Comparison of ENCODE assay signal across 15 cellular contexts in genomic region chr5:8949908-8950307, GRCh38.
DNase-seq lines count a peak whose midpoint lies in the region; ATAC-seq, FAIRE-seq and TF ChIP-seq lines count a peak whose summit lies in the region.
"Had no signal": no experiment of that assay in that cellular context is flagged by ENCODE, and none has a peak within 500 bp of the region (broad histone marks: within the 10 kb centered on the region; RNA-seq: fewer than 3 reads in every experiment).

No MANE protein-coding gene starts in this region.

- ATAC-seq in GM19397 (IDR thresholded peaks at IDR 0.05; ENCODE audit: unreplicated experiment) (peak; percentile 93), HG02852 (IDR thresholded peaks at IDR 0.05; ENCODE audit: unreplicated experiment) (peak; percentile 89), HG03521 (IDR thresholded peaks at IDR 0.05; ENCODE audit: unreplicated experiment) (peak; percentile 98), esophagus mucosa (no peak)
- no peak for ATAC-seq in stimulated activated naive CD8-positive, alpha-beta T cell treated with anti-CD3 and anti-CD28 coated beads, Interleukin-15, amount 100 ng/mL, for 72 hours
- ATAC-seq: right cardiac atrium had no signal

- no peaks in the 10 kb centered on the region for H3K9me3 ChIP-seq in smooth muscle cell (replicated peaks; ENCODE audit: low read depth)

- no peaks in the 10 kb centered on the region for H3K27me3 ChIP-seq in smooth muscle cell (ENCODE audit: low read depth)

- H3K79me2 ChIP-seq in smooth muscle cell (ENCODE audit: low read depth), result no peaks in the 10 kb centered on the region

- H3K9me3 Mint-ChIP-seq in stimulated activated naive CD8-positive, alpha-beta T cell treated with anti-CD3 and anti-CD28 coated beads, Interleukin-15, amount 100 ng/mL, for 72 hours, result peaks cover 6 to 15% of the 10 kb centered on the region in 2 donors

- H2AFZ ChIP-seq in smooth muscle cell (ENCODE audit: low read depth), result no peak overlapping the region

- no peak for DNase-seq in GM12892 (ENCODE audit: insufficient read length)
- no peak for DNase-seq in activated effector memory CD4-positive, alpha-beta T cell treated with Interleukin-2 at 50 U/mL for 16 hours
- DNase-seq in stimulated activated naive CD8-positive, alpha-beta T cell treated with anti-CD3 and anti-CD28 coated beads, Interleukin-15, amount 100 ng/mL, for 72 hours, result no peak
- no peak for DNase-seq in smooth muscle cell (lab: John Stamatoyannopoulos, UW; ENCODE audit: unreplicated experiment)
- DNase-seq: activated CD4-positive, CD25-positive, alpha-beta regulatory T cell treated with anti-CD3 and anti-CD28 coated beads, Interleukin-2, amount 50 U/mL, for 72 hours; cerebellar nuclear complex; foreskin fibroblast; NCI-H2171 treated with DMSO at 0.1 percent for 48 hours; right cardiac atrium had no signal

- no peak overlapping the region for H3K4me2 ChIP-seq in smooth muscle cell

- no peaks in the 10 kb centered on the region for H3F3A ChIP-seq in smooth muscle cell (ENCODE audit: low read depth)

- peak; percentile 96 for FAIRE-seq in GM12892 (lab: Jason Lieb, UNC)

- TF ChIP-seq CTCF in smooth muscle cell (IDR thresholded peaks at IDR 0.05; ENCODE audit: borderline replicate concordance, insufficient read depth, poor library complexity, severe bottlenecking), result no peak

- H3K9ac ChIP-seq in smooth muscle cell (ENCODE audit: low read depth), result no peak overlapping the region

- H3K4me3 Mint-ChIP-seq in stimulated activated naive CD8-positive, alpha-beta T cell treated with anti-CD3 and anti-CD28 coated beads, Interleukin-15, amount 100 ng/mL, for 72 hours, result no peak overlapping the region
- H3K4me3 Mint-ChIP-seq: IgD-negative memory B cell, memory B cell had no signal

- H3K27me3 Mint-ChIP-seq in stimulated activated naive CD8-positive, alpha-beta T cell treated with anti-CD3 and anti-CD28 coated beads, Interleukin-15, amount 100 ng/mL, for 72 hours, result no peaks in the 10 kb centered on the region
- H3K27me3 Mint-ChIP-seq: IgD-negative memory B cell, memory B cell had no signal

- H3K4me3 ChIP-seq in smooth muscle cell, result no peak overlapping the region

- no peaks in the 10 kb centered on the region for H3K4me1 Mint-ChIP-seq in stimulated activated naive CD8-positive, alpha-beta T cell treated with anti-CD3 and anti-CD28 coated beads, Interleukin-15, amount 100 ng/mL, for 72 hours
- H3K4me1 Mint-ChIP-seq: memory B cell had no signal

- H3K4me1 ChIP-seq in smooth muscle cell (ENCODE audit: low read depth), result no peaks in the 10 kb centered on the region

- WGBS in smooth muscle cell (ENCODE audit: low lambda C conversion rate), result 88% methylated on average over 2 of the region's 2 CpGs

- no peaks in the 10 kb centered on the region for H3K36me3 ChIP-seq in smooth muscle cell (ENCODE audit: low read depth)

- no peak overlapping the region for H3K27ac ChIP-seq in smooth muscle cell (ENCODE audit: low read depth)

- TF ChIP-seq POLR2A in GM12892 (IDR thresholded peaks at IDR 0.05; ENCODE audit: low read depth, low read length), result no peak

- H3K27ac Mint-ChIP-seq in stimulated activated naive CD8-positive, alpha-beta T cell treated with anti-CD3 and anti-CD28 coated beads, Interleukin-15, amount 100 ng/mL, for 72 hours, result no peak overlapping the region
- H3K27ac Mint-ChIP-seq: IgD-negative memory B cell, memory B cell had no signal

- no peaks in the 10 kb centered on the region for H4K20me1 ChIP-seq in smooth muscle cell (ENCODE audit: low read depth)

Comparison
In these comparisons a context has a peak if more than half of its experiments do, and no peak if none do; other contexts are left out.
1. ATAC-seq: peak in GM19397 (single experiment), HG02852 (single experiment) and HG03521 (single experiment); none in stimulated activated naive CD8-positive, alpha-beta T cell treated with anti-CD3 and anti-CD28 coated beads, Interleukin-15, amount 100 ng/mL, for 72 hours (single experiment) and esophagus mucosa (single experiment).